In the genomic region with DNA sequence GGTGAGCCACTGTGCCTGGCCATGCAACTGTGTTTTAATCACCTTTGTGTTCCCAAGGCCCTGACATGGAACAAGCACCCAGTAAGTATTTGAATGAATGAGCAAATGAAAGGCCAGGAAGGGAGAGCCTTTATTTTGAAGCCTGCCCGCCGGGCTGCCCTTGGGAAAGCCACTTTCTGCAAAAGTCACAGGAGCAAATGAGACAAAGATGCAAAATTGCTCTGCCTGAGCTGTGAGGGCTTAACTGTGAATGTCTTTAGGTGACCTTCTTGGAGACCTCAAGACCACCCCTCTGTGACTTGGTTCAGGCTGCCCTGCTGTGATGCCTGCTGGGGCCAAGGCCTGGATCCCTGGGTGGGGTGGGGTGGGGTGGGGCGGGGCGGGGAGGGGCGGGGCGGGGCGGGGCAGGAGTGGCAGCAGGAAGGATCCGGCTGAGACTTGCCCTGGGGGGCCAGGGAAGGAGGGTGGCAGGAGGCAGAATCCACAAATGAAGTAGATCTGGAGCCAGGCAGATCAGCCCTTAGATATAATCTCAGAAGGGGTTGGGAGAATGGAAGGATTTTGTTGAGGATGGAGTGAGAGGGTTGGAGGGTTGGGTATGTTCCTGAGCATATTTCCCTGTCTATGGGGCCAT, we compare ENCODE assay signal across 26 cellular contexts. TPM values are rescaled to one million over a fixed set of nuclear protein-coding genes. Genes with fewer than 3 reads are reported as not detected.
DNase-seq lines count a peak whose midpoint lies in the region; ATAC-seq and TF ChIP-seq lines count a peak whose summit lies in the region.
"Had no signal": no experiment of that assay in that cellular context is flagged by ENCODE, and none has a peak within 500 bp of the region (broad histone marks: within the 10 kb centered on the region; RNA-seq: fewer than 3 reads in every experiment).

No MANE protein-coding gene starts in this region.

- H3K27me3 ChIP-seq in H9 (ENCODE audit: insufficient read depth, low read length) (no peaks in the 10 kb centered on the region), MM.1S (replicated peaks; ENCODE audit: insufficient read depth, low read length) (no peaks in the 10 kb centered on the region)
- H3K27me3 ChIP-seq: BLaER1, MG63 had no signal

- H3K36me3 Mint-ChIP-seq in H9 (ENCODE audit: insufficient read depth in 1 of 3, low read depth in 3 of 3) (no peaks in the 10 kb centered on the region), WTC11 (no peaks in the 10 kb centered on the region)
- H3K36me3 Mint-ChIP-seq: CD4-positive, alpha-beta memory T cell; IgD-negative memory B cell had no signal

- H4K20me1 ChIP-seq in H9 (ENCODE audit: control insufficient read depth, insufficient read depth, insufficient read length) (no peaks in the 10 kb centered on the region), MM.1S (ENCODE audit: insufficient read depth, low read length) (no peaks in the 10 kb centered on the region)
- H4K20me1 ChIP-seq: BLaER1 had no signal

- no peaks in the 10 kb centered on the region for H3K36me3 ChIP-seq in MM.1S (replicated peaks; ENCODE audit: insufficient read depth, low read length)
- H3K36me3 ChIP-seq: BLaER1, MG63 had no signal

- no peaks in the 10 kb centered on the region; a peak in 2 of 5 replicates for H3K9me3 Mint-ChIP-seq in H9
- 0 out of 2 replicates have a peak, but pooled peaks cover 10% of the 10 kb centered on the region for H3K9me3 Mint-ChIP-seq in WTC11
- H3K9me3 Mint-ChIP-seq: CD4-positive, alpha-beta memory T cell had no signal

- H3K9me2 ChIP-seq in MM.1S (replicated peaks; ENCODE audit: insufficient read depth, low read length) = no peaks in the 10 kb centered on the region

- ATAC-seq in WTC11 (no peak; the same call in 1 of the 2 replicates), left colon (peak; percentile 61)

- H2BK15ac ChIP-seq in H9 (ENCODE audit: low read depth, low read length) = no peak overlapping the region

- H2AFZ ChIP-seq in H9 (ENCODE audit: low read length) (no peak overlapping the region), MM.1S (ENCODE audit: low read length) (no peak overlapping the region)
- H2AFZ ChIP-seq: PC-9 had no signal

- H3K4me2 ChIP-seq in H9 (ENCODE audit: insufficient read depth, insufficient read length, low read length) (no peak overlapping the region), MM.1S (ENCODE audit: low read depth, low read length) (no peak overlapping the region)
- H3K4me2 ChIP-seq: BLaER1, PC-9 had no signal

- no peak overlapping the region for H3K4me3 ChIP-seq in MM.1S (ENCODE audit: low read length)
- H3K4me3 ChIP-seq: BLaER1, MG63, PC-9 had no signal

- no peak overlapping the region for H2BK5ac ChIP-seq in H9 (ENCODE audit: insufficient read length, low read length)

- H2AK5ac ChIP-seq in H9 (ENCODE audit: insufficient read length, low read length) = no peak overlapping the region

- H3K4ac ChIP-seq in H9 (ENCODE audit: low read depth, low read length) = no peak overlapping the region

- H3K4me1 Mint-ChIP-seq in H9 (peaks cover 9 to 12% of the 10 kb centered on the region in 2 experiments), WTC11 (peaks cover 14% of the 10 kb centered on the region)

- intact Hi-C loops in left colon (cut with DNase I, micrococcal nuclease) = no loop called here

- H3K23me2 ChIP-seq in H9 (ENCODE audit: insufficient read length, low read depth, low read length, poor library complexity, severe bottlenecking) = no peaks in the 10 kb centered on the region

- H4K8ac ChIP-seq in H9 (replicated peaks; ENCODE audit: insufficient read length, low read depth, low read length) = no peak overlapping the region

- no peak overlapping the region for H2BK120ac ChIP-seq in H9 (ENCODE audit: low read depth, low read length, poor library complexity, severe bottlenecking)

- H3K4me3 Mint-ChIP-seq in H9 = no peak overlapping the region
- no peak overlapping the region for H3K4me3 Mint-ChIP-seq in WTC11
- H3K4me3 Mint-ChIP-seq: CD4-positive, alpha-beta memory T cell; IgD-negative memory B cell had no signal

- CTCF ChIA-PET in WTC11 (lab: Charles Lee) = interaction anchor here (1.0 to 2.7 kb wide), 6 partner anchors 9 to 49 kb away, joined by 3 to 11 read pairs (median 4); no protein-coding TSS in a partner anchor

- H2BK20ac ChIP-seq in H9 (ENCODE audit: low read depth, low read length, poor library complexity, severe bottlenecking) = no peak overlapping the region

- H3F3A ChIP-seq in MM.1S (ENCODE audit: insufficient read depth, low read length) = no peaks in the 10 kb centered on the region

- no peak overlapping the region for H3K23ac ChIP-seq in H9 (ENCODE audit: insufficient read length, low read depth, low read length)

- no peaks in the 10 kb centered on the region for H3K79me1 ChIP-seq in H9 (ENCODE audit: insufficient read depth, low read depth, low read length, poor library complexity, severe bottlenecking)

- WGBS in H9 (ENCODE audit: extremely low coverage, insufficient read length, low lambda C conversion rate) = no CpG with 5 or more reads among the region's 8 CpGs

- no peak overlapping the region for H2BK12ac ChIP-seq in H9 (ENCODE audit: insufficient read length, low read depth, low read length)

- H3K27ac Mint-ChIP-seq in H9 (peak overlapping the region in 2 of 3 experiments; percentile 68 to 82; a peak in 3 of 7 replicates), WTC11 (peak overlapping the region; percentile 63; the same call in 1 of the 2 replicates)
- H3K27ac Mint-ChIP-seq: IgD-negative memory B cell had no signal

- POLR2A ChIA-PET in WTC11 (lab: Charles Lee) = no interaction called here

- no peak overlapping the region for H4K91ac ChIP-seq in H9 (ENCODE audit: insufficient read length, low read depth, low read length)

- no peak overlapping the region for H3T11ph ChIP-seq in H9 (ENCODE audit: low read length)

- H3K27ac ChIP-seq in H9 (ENCODE audit: insufficient read length, low read depth, low read length) = no peak overlapping the region
- H3K27ac ChIP-seq in MM.1S (ENCODE audit: low read length) = no peak overlapping the region
- H3K27ac ChIP-seq: BLaER1, HL-60, PC-9 had no signal

- H3K79me2 ChIP-seq in H9 (ENCODE audit: insufficient read depth, low read length) (no peaks in the 10 kb centered on the region), MM.1S (ENCODE audit: low read length) (no peaks in the 10 kb centered on the region)

- H3K4me1 ChIP-seq in H9 (ENCODE audit: insufficient read depth, low read length) (no peaks in the 10 kb centered on the region), MM.1S (ENCODE audit: low read length) (no peaks in the 10 kb centered on the region)

- no peak overlapping the region for H3K14ac ChIP-seq in H9 (ENCODE audit: insufficient read depth, low read length)

- no peak overlapping the region for H3K18ac ChIP-seq in H9 (ENCODE audit: insufficient read length, low read depth, low read length)

- H4K5ac ChIP-seq in H9 (ENCODE audit: insufficient read length, low read depth, low read length) = no peak overlapping the region

- TF ChIP-seq CTCF in H9 (conservative IDR thresholded peaks at IDR 0.05) = no peak
- TF ChIP-seq CTCF in WTC11 (IDR thresholded peaks at IDR 0.05) = no peak
- TF ChIP-seq CTCF in MM.1S (IDR thresholded peaks at IDR 0.05; ENCODE audit: low read length) = no peak

- H3K9ac ChIP-seq in H9 (ENCODE audit: extremely low read depth, insufficient read length, low read length) (no peak overlapping the region), MM.1S (ENCODE audit: low read length) (no peak overlapping the region)
- H3K9ac ChIP-seq: BLaER1 had no signal

- DNase-seq in ELF-1 (ENCODE audit: low read depth, low spot score) (peak; percentile 68), H9 (no peak), WTC11 (ENCODE audit: low spot score) (no peak), left colon (no peak), MM.1S (no peak), NCI-H345 treated with DMSO at 0.1 percent for 48 hours (lab: John Stamatoyannopoulos, UW; ENCODE audit: unreplicated experiment) (no peak), putamen (ENCODE audit: low spot score) (no peak)
- DNase-seq in activated CD4-positive, CD25-positive, alpha-beta regulatory T cell (lab: John Stamatoyannopoulos, UW) = no peak
- DNase-seq: Calu3; CD4-positive, alpha-beta memory T cell; DMS53; EL; GOT3; Kasumi-1; MG63; NCI-H1092; NCI-H1436 treated with DMSO at 0.1 percent for 48 hours; NCI-H2081; NCI-H2171 treated with DMSO at 0.1 percent for 48 hours; NCI-H446 treated with DMSO at 0.1 percent for 48 hours; NCI-H774; PC-9; SW 1271 had no signal

- H3K27me3 Mint-ChIP-seq in H9 (ENCODE audit: low read depth) = no peaks in the 10 kb centered on the region; the same call in 1 of the 2 replicates
- peaks cover 3% of the 10 kb centered on the region; the same call in 1 of the 2 replicates for H3K27me3 Mint-ChIP-seq in WTC11 (ENCODE audit: low read depth)

- H3K9me3 ChIP-seq in H9 (ENCODE audit: control insufficient read depth, low read depth, low read length) (no peaks in the 10 kb centered on the region), MM.1S (replicated peaks; ENCODE audit: insufficient read depth, low read length) (no peaks in the 10 kb centered on the region)
- H3K9me3 ChIP-seq: BLaER1 had no signal

- H3K56ac ChIP-seq in H9 (ENCODE audit: insufficient read length, low read depth, low read length) = no peak overlapping the region

TF ChIP-seq in WTC11, 78 proteins besides CTCF, POLR2A, EP300 and RAD21:
- 0 out of 2 replicates have a peak, but pooled peaks have one; percentile 15 for TF ChIP-seq ZNF423 (CRISPR knock-in tag; IDR thresholded peaks at IDR 0.05)
- TF ChIP-seq, protein P1, sequence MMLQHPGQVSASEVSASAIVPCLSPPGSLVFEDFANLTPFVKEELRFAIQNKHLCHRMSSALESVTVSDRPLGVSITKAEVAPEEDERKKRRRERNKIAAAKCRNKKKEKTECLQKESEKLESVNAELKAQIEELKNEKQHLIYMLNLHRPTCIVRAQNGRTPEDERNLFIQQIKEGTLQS (CRISPR knock-in tag; conservative IDR thresholded peaks at IDR 0.05) = no peak

RNA-seq across cellular contexts. Expression of a gene that starts 54.0 kb away (rescaled TPM):
- total RNA-seq in H9 (2021) (0.33 and 0.35 TPM in 2 replicates), WTC11 (2021) (1.5 to 1.8 TPM (median 1.8 TPM) in 3 replicates), left colon (1 to 10 TPM; 1.6 to 5.7 TPM)
- total RNA-seq: PC-9 had no signal
